13 cellular contexts compared by ENCODE assay signal in the genomic region with DNA sequence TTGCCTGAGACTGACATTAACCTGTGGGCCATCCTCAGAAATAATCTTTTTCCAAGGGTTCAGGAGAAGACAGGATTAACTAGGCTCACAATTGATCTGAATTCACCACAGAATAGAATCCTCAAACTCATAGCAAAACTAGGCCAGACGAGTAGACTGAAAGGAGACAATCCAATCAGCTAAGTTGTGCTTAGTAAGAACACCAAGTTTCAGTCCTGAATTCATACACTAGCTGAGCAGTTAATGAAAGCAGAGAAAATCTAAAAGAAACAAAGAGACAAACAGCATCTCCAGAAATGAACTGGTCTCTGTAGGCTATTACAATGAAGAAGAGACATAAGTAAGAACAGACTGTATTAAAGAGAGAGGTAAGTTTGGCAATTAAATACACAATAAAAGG.
DNase-seq lines count a peak whose midpoint lies in the region; ATAC-seq, FAIRE-seq and TF ChIP-seq lines count a peak whose summit lies in the region.
"Had no signal": no experiment of that assay in that cellular context is flagged by ENCODE, and none has a peak within 500 bp of the region (broad histone marks: within the 10 kb centered on the region; RNA-seq: fewer than 3 reads in every experiment).

No MANE protein-coding gene starts in this region.

- ATAC-seq in GM19035 (IDR thresholded peaks at IDR 0.05; ENCODE audit: unreplicated experiment) (peak; percentile 79), HG02759 (IDR thresholded peaks at IDR 0.05; ENCODE audit: unreplicated experiment) (peak; percentile 79), HG03097 (IDR thresholded peaks at IDR 0.05; ENCODE audit: low FRiP score, unreplicated experiment) (no peak), GM21576 (IDR thresholded peaks at IDR 0.05; ENCODE audit: unreplicated experiment) (no peak)

- no peak overlapping the region for H3K4me3 ChIP-seq in BE2C (ENCODE audit: low read depth, low read length)
- H3K4me3 ChIP-seq: cardiac muscle cell, spleen had no signal

- FAIRE-seq in GM12891 (lab: Jason Lieb, UNC) = peak; percentile 81
- FAIRE-seq: keratinocyte had no signal

- DNase-seq in GM12891 (ENCODE audit: insufficient read length, low spot score) = peak; percentile 18
- DNase-seq in NCI-H82 treated with DMSO at 0.1 percent for 48 hours (lab: John Stamatoyannopoulos, UW; ENCODE audit: unreplicated experiment) = peak; percentile 35
- no peak for DNase-seq in BE2C
- no peak for DNase-seq in GF-D8 (lab: John Stamatoyannopoulos, UW)
- DNase-seq: activated CD8-positive, alpha-beta memory T cell treated with anti-CD3 and anti-CD28 coated beads, Interleukin-2, amount 50 U/mL, for 48 hours; NCI-H146; spleen had no signal

- TF ChIP-seq POLR2A in GM12891 (IDR thresholded peaks at IDR 0.05; ENCODE audit: low read depth, low read length) = no peak

- no peaks in the 10 kb centered on the region for H3K36me3 ChIP-seq in BE2C

- TF ChIP-seq CTCF in BE2C (IDR thresholded peaks at IDR 0.05; ENCODE audit: low read depth, low read length) = no peak

- no peaks in the 10 kb centered on the region for H3K27me3 ChIP-seq in BE2C
- H3K27me3 ChIP-seq: cardiac muscle cell, spleen had no signal

- H3K4me1 ChIP-seq in BE2C = no peaks in the 10 kb centered on the region
- H3K4me1 ChIP-seq: spleen had no signal

- H3K9me3 ChIP-seq in BE2C = no peaks in the 10 kb centered on the region
- H3K9me3 ChIP-seq: spleen had no signal

TF ChIP-seq in GM12891, 5 proteins besides CTCF, POLR2A, EP300 and RAD21:
- TF ChIP-seq PAX5 (IDR thresholded peaks at IDR 0.05; ENCODE audit: insufficient read depth, low read length, severe bottlenecking) = no peak
- no peak for TF ChIP-seq POU2F2 (IDR thresholded peaks at IDR 0.05; ENCODE audit: low read depth, low read length)
- TF ChIP-seq TAF1 (IDR thresholded peaks at IDR 0.05; ENCODE audit: low read depth, low read length) = no peak
- no peak for TF ChIP-seq POLR2AphosphoS5 (IDR thresholded peaks at IDR 0.05; ENCODE audit: low read depth, low read length)
- no peak for TF ChIP-seq SPI1 (IDR thresholded peaks at IDR 0.05; ENCODE audit: low read depth, low read length)

Comparison
In these comparisons a context has a peak if more than half of its experiments do, and no peak if none do; other contexts are left out.
1. DNase-seq: peak in GM12891 (single experiment) and NCI-H82 treated with DMSO at 0.1 percent for 48 hours (single experiment); none in BE2C (single experiment) and GF-D8 (single experiment).
2. ATAC-seq: peak in GM19035 (single experiment) and HG02759 (single experiment); none in HG03097 (single experiment) and GM21576 (single experiment).